In the genomic region with DNA sequence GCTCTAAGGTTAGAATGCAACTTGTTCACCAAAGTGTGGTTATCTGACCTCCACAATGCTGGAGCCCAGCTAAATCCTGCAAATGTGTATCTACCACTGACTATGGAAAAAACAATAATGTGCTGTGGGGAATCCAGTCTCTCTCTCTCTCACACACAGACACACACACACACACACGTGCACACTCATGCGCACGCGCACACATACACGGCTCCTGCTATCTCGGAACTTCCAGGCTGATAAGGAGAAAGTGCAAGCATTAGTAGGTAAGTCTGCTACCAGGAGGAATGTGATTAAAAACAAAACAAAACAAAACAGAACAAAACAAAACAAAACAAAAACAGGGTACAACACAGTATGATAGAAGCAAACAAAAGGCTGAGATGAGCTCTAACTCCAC, we compare ENCODE assay signal across 32 cellular contexts.
"Had no signal": no experiment of that assay in that cellular context is flagged by ENCODE, and none has a peak within 500 bp of the region (broad histone marks: within the 10 kb centered on the region; RNA-seq: fewer than 3 reads in every experiment).

No MANE protein-coding gene starts in this region.

- DNase-seq: activated B cell treated with CpG ODN at 0.5 μM for 24 hours; activated CD4-positive, alpha-beta T cell treated with anti-CD3 and anti-CD28 coated beads for 48 hours; activated CD4-positive, alpha-beta T cell treated with anti-CD3 and anti-CD28 coated beads, Interleukin-2, amount 50 U/mL, for 1 hour; activated CD4-positive, alpha-beta T cell treated with anti-CD3 and anti-CD28 coated beads, Interleukin-2, amount 50 U/mL, for 48 hours; activated CD8-positive, alpha-beta memory T cell treated with anti-CD3 and anti-CD28 coated beads for 24 hours; activated CD8-positive, alpha-beta T cell treated with anti-CD3 and anti-CD28 coated beads for 36 hours; activated effector memory CD4-positive, alpha-beta T cell treated with Interleukin-2 at 50 U/mL for 16 hours; activated gamma-delta T cell treated with Interleukin-2 at 50 U/mL for 16 hours; activated naive CD4-positive, alpha-beta T cell treated with anti-CD3 and anti-CD28 coated beads, Interleukin-2, amount 50 U/mL, for 16 hours; activated naive CD4-positive, alpha-beta T cell treated with Interleukin-2 at 50 U/mL for 16 hours; activated T-cell treated with anti-CD3 and anti-CD28 coated beads, Interleukin-2, amount 50 U/mL, for 4 hours; amniotic stem cell; anterior cingulate cortex; central memory CD4-positive, alpha-beta T cell; cerebellar nuclear complex; colonic mucosa; dorsolateral prefrontal cortex; effector memory CD4-positive, alpha-beta T cell; endodermal cell; head of caudate nucleus; T-helper 17 cell; T1000; WERI-Rb-1 had no signal

- H3K4me1 ChIP-seq: breast epithelium, colonic mucosa had no signal

- H3K27me3 ChIP-seq: breast epithelium, cardiac muscle cell, colonic mucosa, dorsolateral prefrontal cortex had no signal

- H3K9me3 ChIP-seq: breast epithelium, colonic mucosa had no signal

- H3K4me3 Mint-ChIP-seq: activated B cell treated with CpG ODN at 0.5 μM for 24 hours; activated CD8-positive, alpha-beta T cell treated with anti-CD3 and anti-CD28 coated beads for 36 hours; activated naive CD8-positive, alpha-beta T cell; activated T-cell treated with anti-CD3 and anti-CD28 coated beads, Interleukin-2, amount 50 U/mL, for 4 hours; activated T-helper 17 cell treated with anti-CD3 and anti-CD28 coated beads, Interleukin-2, amount 50 U/mL, for 72 hours; brain; endodermal cell; T-helper 17 cell; T-helper 2 cell treated with Interferon-gamma antibody and Interleukin-4, amounts not matched to agents 5 μg/mL and 100 μg/mL, for 36 hours had no signal

- H3K36me3 ChIP-seq: breast epithelium, cardiac muscle cell, colonic mucosa, WERI-Rb-1 had no signal

- H3K27me3 Mint-ChIP-seq: brain had no signal

- FAIRE-seq: frontal cortex had no signal

- H3K4me3 ChIP-seq: breast epithelium, cardiac muscle cell, colonic mucosa, dorsolateral prefrontal cortex had no signal

- ATAC-seq: activated CD4-positive, CD25-positive, alpha-beta regulatory T cell treated with anti-CD3 and anti-CD28 coated beads, Interleukin-2, amount 50 U/mL, for 24 hours; activated CD8-positive, alpha-beta T cell treated with anti-CD3 and anti-CD28 coated beads for 36 hours; activated T-cell treated with anti-CD3 and anti-CD28 coated beads, Interleukin-2, amount 50 U/mL, for 4 hours; activated T-helper 17 cell treated with anti-CD3 and anti-CD28 coated beads, Interleukin-2, amount 50 U/mL, for 72 hours; esophagus mucosa; T-helper 17 cell had no signal

- H3K27ac Mint-ChIP-seq: activated B cell treated with CpG ODN at 0.5 μM for 24 hours; activated CD8-positive, alpha-beta T cell treated with anti-CD3 and anti-CD28 coated beads for 36 hours; activated naive CD8-positive, alpha-beta T cell; activated T-helper 17 cell treated with anti-CD3 and anti-CD28 coated beads, Interleukin-2, amount 50 U/mL, for 72 hours; endodermal cell; T-helper 17 cell; T-helper 2 cell treated with Interferon-gamma antibody and Interleukin-4, amounts not matched to agents 5 μg/mL and 100 μg/mL, for 36 hours had no signal

- H3K9me3 Mint-ChIP-seq: activated B cell treated with CpG ODN at 0.5 μM for 24 hours; activated CD8-positive, alpha-beta T cell treated with anti-CD3 and anti-CD28 coated beads for 36 hours; activated T-cell treated with anti-CD3 and anti-CD28 coated beads, Interleukin-2, amount 50 U/mL, for 4 hours; activated T-helper 17 cell treated with anti-CD3 and anti-CD28 coated beads, Interleukin-2, amount 50 U/mL, for 72 hours; endodermal cell; T-helper 2 cell treated with Interferon-gamma antibody and Interleukin-4, amounts not matched to agents 5 μg/mL and 100 μg/mL, for 36 hours had no signal

- H3K27ac ChIP-seq: breast epithelium, cardiac muscle cell, colonic mucosa, dorsolateral prefrontal cortex, WERI-Rb-1 had no signal

- H3K36me3 Mint-ChIP-seq: activated naive CD8-positive, alpha-beta T cell had no signal
